In the genomic region with DNA sequence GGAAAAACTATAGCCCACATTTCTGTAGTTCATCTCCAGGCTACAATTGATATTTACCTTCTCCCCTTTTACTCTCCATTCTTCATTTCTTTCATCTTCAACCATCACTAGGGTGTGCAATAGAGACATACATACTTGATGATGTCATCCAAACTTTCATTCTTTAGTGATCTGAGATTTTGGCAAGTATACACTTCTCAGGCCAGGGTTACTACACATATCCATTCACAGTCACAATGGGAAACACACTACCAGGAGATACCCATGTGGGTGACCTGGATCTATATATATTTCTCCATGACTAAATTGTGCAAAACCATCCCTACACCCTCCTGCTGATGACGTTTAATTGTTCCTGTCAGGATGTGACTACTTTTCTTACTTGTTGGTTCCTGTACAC, we compare ENCODE assay signal across 19 cellular contexts.
"Had no signal": no experiment of that assay in that cellular context is flagged by ENCODE, and none has a peak within 500 bp of the region (broad histone marks: within the 10 kb centered on the region; RNA-seq: fewer than 3 reads in every experiment).

No MANE protein-coding gene starts in this region.

- H3K4me3 ChIP-seq: body of pancreas, coronary artery, left lung, skin epidermis, tibial nerve had no signal

- H3K27ac ChIP-seq: body of pancreas, coronary artery, foreskin keratinocyte, left lung, skin epidermis, tibial nerve had no signal

- H3K9me3 ChIP-seq: body of pancreas had no signal

- DNase-seq: activated CD4-positive, alpha-beta T cell treated with anti-CD3 and anti-CD28 coated beads, Interleukin-2, amount 10 ng/mL, durations not matched to agents 24 days and 14 days; activated CD4-positive, CD25-positive, alpha-beta regulatory T cell; activated CD8-positive, alpha-beta T cell treated with anti-CD3 and anti-CD28 coated beads for 36 hours; activated naive CD4-positive, alpha-beta T cell; activated naive CD8-positive, alpha-beta T cell treated with anti-CD3 and anti-CD28 coated beads for 36 hours; activated T-cell treated with anti-CD3 and anti-CD28 coated beads, Interleukin-2, amount 50 U/mL, for 1 hour; body of pancreas; glutamatergic neuron; hippocampal formation; left lung; occipital lobe; T-cell; T-helper 9 cell had no signal

- H3K27me3 ChIP-seq: body of pancreas, foreskin keratinocyte, left lung, tibial nerve had no signal

- H3K4me1 ChIP-seq: body of pancreas, foreskin keratinocyte, left lung, tibial nerve had no signal

- FAIRE-seq: urothelium cell line had no signal

- ATAC-seq: activated CD8-positive, alpha-beta T cell treated with anti-CD3 and anti-CD28 coated beads for 36 hours; activated T-helper 17 cell treated with anti-CD3 and anti-CD28 coated beads, Interleukin-2, amount 50 U/mL, for 72 hours; body of pancreas; foreskin keratinocyte; left lung; T-cell had no signal

- H3K36me3 ChIP-seq: left lung, tibial nerve had no signal
